In genomic region chr7:81333536-81333935, GRCh38 we compare ENCODE assay signal across 29 cellular contexts.
"Had no signal": no experiment of that assay in that cellular context is flagged by ENCODE, and none has a peak within 500 bp of the region (broad histone marks: within the 10 kb centered on the region; RNA-seq: fewer than 3 reads in every experiment).

No MANE protein-coding gene starts in this region.

- H3K4me1 ChIP-seq: ascending aorta, psoas muscle, right atrium auricular region, spleen, tibial artery, upper lobe of right lung had no signal

- H3K9me3 ChIP-seq: ascending aorta, neutrophil, ovary, psoas muscle, right atrium auricular region, suprapubic skin, tibial artery, upper lobe of right lung had no signal

- H3K27me3 ChIP-seq: ascending aorta, neutrophil, ovary, right atrium auricular region, spleen, suprapubic skin, tibial artery, upper lobe of right lung had no signal

- DNase-seq: activated CD4-positive, alpha-beta T cell treated with anti-CD3 and anti-CD28 coated beads for 48 hours; activated CD4-positive, alpha-beta T cell treated with anti-CD3 and anti-CD28 coated beads, Interleukin-2, amount 50 U/mL, for 48 hours; activated CD8-positive, alpha-beta memory T cell treated with anti-CD3 and anti-CD28 coated beads, Interleukin-2, amount 50 U/mL, for 48 hours; activated gamma-delta T cell; activated naive CD4-positive, alpha-beta T cell treated with anti-CD3 and anti-CD28 coated beads, Interleukin-2, amount 10 ng/mL, durations not matched to agents 7 days and 5 days; activated naive CD8-positive, alpha-beta T cell treated with anti-CD3 and anti-CD28 coated beads, Interleukin-2, amount 10 ng/mL, durations not matched to agents 7 days and 5 days; activated T-cell treated with anti-CD3 and anti-CD28 coated beads, Interleukin-2, amount 50 U/mL, for 24 hours; dorsolateral prefrontal cortex; effector memory CD4-positive, alpha-beta T cell; head of caudate nucleus; hippocampal formation; left cardiac atrium; left ventricle myocardium superior; midbrain; nephron progenitor cell; ovary; psoas muscle; spleen; stimulated activated naive CD4-positive, alpha-beta T cell; T1000; tibial artery; upper lobe of right lung; WERI-Rb-1 had no signal

- H3K36me3 ChIP-seq: ascending aorta, neutrophil, ovary, right atrium auricular region, spleen, suprapubic skin, tibial artery, upper lobe of right lung, WERI-Rb-1 had no signal

- H3K4me3 ChIP-seq: ascending aorta, coronary artery, dorsolateral prefrontal cortex, ovary, psoas muscle, right atrium auricular region, spleen, suprapubic skin, tibial artery, upper lobe of right lung had no signal

- FAIRE-seq: keratinocyte had no signal

- H3K27ac ChIP-seq: ascending aorta, coronary artery, dorsolateral prefrontal cortex, neutrophil, ovary, psoas muscle, right atrium auricular region, spleen, suprapubic skin, tibial artery, upper lobe of right lung, WERI-Rb-1 had no signal
